ENCODE assay signal across 8 cellular contexts in the genomic region with DNA sequence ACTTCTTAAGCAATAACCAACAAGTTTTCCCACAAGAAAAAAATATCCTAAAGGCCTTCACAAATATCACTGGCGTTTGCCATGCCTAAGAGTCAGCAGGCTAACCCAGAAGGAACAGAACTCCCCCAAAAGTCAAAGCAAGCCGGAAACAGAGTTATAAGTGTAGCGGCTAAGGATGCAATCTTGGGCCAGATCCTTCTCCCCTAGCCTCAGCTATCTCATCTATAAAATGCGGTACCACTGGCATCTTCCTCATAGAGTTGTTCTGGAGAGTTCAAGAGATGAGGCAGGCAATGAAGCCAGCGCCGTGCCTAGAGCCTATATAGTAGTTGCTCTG. TPM values are rescaled to one million over a fixed set of nuclear protein-coding genes. Genes with fewer than 3 reads are reported as not detected.
DNase-seq lines count a peak whose midpoint lies in the region; ATAC-seq, FAIRE-seq and TF ChIP-seq lines count a peak whose summit lies in the region.

No MANE protein-coding gene starts in this region.

- BruUV-seq in PC-3 (replicated peaks; lab: Mats Ljungman, UMichigan), result no TSS peak

- peak overlapping the region; percentile 99 for H3K4me2 ChIP-seq in PC-3 (ENCODE audit: low read length)

- no peaks in the 10 kb centered on the region for H4K20me1 ChIP-seq in PC-3 (ENCODE audit: low read length)

- H3K9ac ChIP-seq in PC-3 (ENCODE audit: low read length), result peak overlapping the region; percentile 88

- H3K27me3 ChIP-seq in PC-3 (ENCODE audit: low read length) (no peaks in the 10 kb centered on the region), pancreas (no peaks in the 10 kb centered on the region)

- TF ChIP-seq CTCF in PC-3 (conservative IDR thresholded peaks at IDR 0.05; ENCODE audit: low read depth, low read length), result no peak
- TF ChIP-seq CTCF in pancreas (IDR thresholded peaks at IDR 0.05), result no peak

- H3K27ac ChIP-seq in PC-3 (ENCODE audit: low read length) (no peak overlapping the region), epithelial cell of prostate (peak overlapping the region; percentile 33), pancreas (no peak overlapping the region)

- 6 to 10% methylated on average over 6 of the region's 6 CpGs for WGBS in pancreas, 2 donors

- CTCF ChIA-PET in PC-3 (lab: Charles Lee), result no interaction called here

- H3K36me3 ChIP-seq in PC-3 (ENCODE audit: low read depth, low read length) (no peaks in the 10 kb centered on the region), pancreas (peaks cover 0 to 2% (median 1%) of the 10 kb centered on the region in 3 donors)

- H3K9me2 ChIP-seq in PC-3 (replicated peaks; ENCODE audit: low read length), result no peaks in the 10 kb centered on the region

- H3K4me3 ChIP-seq in PC-3 (ENCODE audit: low read length) (peak overlapping the region; percentile 93), pancreas (peak overlapping the region; percentile 40 to 95 (median 58))

- ATAC-seq in PC-3, result no peak
- no peak for ATAC-seq in pancreas
- no peak for ATAC-seq in HG03432 (IDR thresholded peaks at IDR 0.05; ENCODE audit: unreplicated experiment)
- no peak for ATAC-seq in esophagus mucosa
- ATAC-seq in HG02981 (IDR thresholded peaks at IDR 0.05; ENCODE audit: unreplicated experiment), result no peak

- H3K9me3 ChIP-seq in PC-3 (ENCODE audit: low read length) (no peaks in the 10 kb centered on the region), pancreas (no peaks in the 10 kb centered on the region)

- DNase-seq in EH (ENCODE audit: low read depth), result peak; percentile 33
- no peak for DNase-seq in PC-3
- no peak for DNase-seq in epithelial cell of prostate (ENCODE audit: low read depth, low spot score)
- DNase-seq in pancreas, result no peak
- no peak for DNase-seq in posterior vena cava (ENCODE audit: low spot score)

- H2AFZ ChIP-seq in PC-3 (ENCODE audit: low read length), result peak overlapping the region; percentile 74; the same call in 1 of the 2 replicates

- POLR2A ChIA-PET in PC-3 (lab: Charles Lee; ENCODE audit: unreplicated experiment), result no interaction called here

- H3K79me2 ChIP-seq in PC-3 (ENCODE audit: low read length), result peaks cover 31% of the 10 kb centered on the region

- H3K4me1 ChIP-seq in PC-3 (ENCODE audit: insufficient read depth, low read length) (peaks cover 20% of the 10 kb centered on the region; the same call in 1 of the 2 replicates), pancreas (peaks cover 7 to 11% (median 10%) of the 10 kb centered on the region in 3 donors)

- FAIRE-seq in pancreas (lab: Jason Lieb, UNC), result no peak

- intact Hi-C loops in PC-3 (cut with micrococcal nuclease) (no loop called here), pancreas (cut with DNase I) (no loop called here), posterior vena cava (cut with DNase I) (no loop called here)

- H3F3A ChIP-seq in PC-3 (ENCODE audit: low read length, unreplicated experiment), result no peaks in the 10 kb centered on the region

RNA-seq across cellular contexts. Expression of gene DPM2, which starts 0.6 kb away (rescaled TPM):
- total RNA-seq in PC-3 (2014; rRNA removed) (32.0 and 33.0 TPM in 2 replicates), pancreas (10 to 100 TPM; 19.6 to 34.9 (median 25.5) TPM), esophagus mucosa (25.7 TPM), posterior vena cava (10 to 100 TPM; 22.8 to 23.6 TPM)
- 10 to 100 TPM; 39.0 to 56.8 TPM for polyA plus RNA-seq in pancreas

RNA-seq across cellular contexts. Expression of gene PIP5KL1, which starts 6.4 kb away (rescaled TPM):
- total RNA-seq in PC-3 (2014; rRNA removed) (5.1 and 5.4 TPM in 2 replicates), pancreas (1 to 10 TPM; 1.0 to 2.2 (median 1.2) TPM), esophagus mucosa (4.3 TPM), posterior vena cava (1 to 10 TPM; 1.2 to 1.3 TPM)
- polyA plus RNA-seq in pancreas, result 1 to 10 TPM in 1 of 2 donors, under 1 TPM in 1; 0.80 to 2.5 TPM

RNA-seq across cellular contexts. Expression of gene ST6GALNAC4, which starts 20.2 kb away (rescaled TPM):
- 26.9 and 27.8 TPM in 2 replicates for total RNA-seq in PC-3 (2014; rRNA removed)
- 10 to 100 TPM; 25.9 to 66.6 (median 41.3) TPM for total RNA-seq in pancreas
- polyA plus RNA-seq in pancreas, result 10 to 100 TPM; 22.2 to 27.7 TPM
- 11.4 TPM for total RNA-seq in esophagus mucosa
- total RNA-seq in posterior vena cava, result 10 to 100 TPM; 27.7 to 32.7 TPM

RNA-seq across cellular contexts. Expression of gene ST6GALNAC6, which starts 37.6 kb away (rescaled TPM):
- total RNA-seq in PC-3 (2014; rRNA removed), result 8.5 and 14.5 TPM in 2 replicates
- total RNA-seq in pancreas, result 10 to 100 TPM; 20.7 to 31.1 (median 26.0) TPM
- polyA plus RNA-seq in pancreas, result 10 to 100 TPM; 30.6 to 35.7 TPM
- total RNA-seq in esophagus mucosa, result 13.0 TPM
- 100 to 1,000 TPM in 1 of 2 donors, 10 to 100 TPM in 1; 74.8 to 102 TPM for total RNA-seq in posterior vena cava

RNA-seq across cellular contexts. Expression of gene EEIG1, which starts 43.8 kb away (rescaled TPM):
- total RNA-seq in PC-3 (2014; rRNA removed), result 10.8 and 26.1 TPM in 2 replicates
- 10 to 100 TPM; 47.7 to 85.4 (median 69.1) TPM for total RNA-seq in pancreas
- polyA plus RNA-seq in pancreas, result 10 to 100 TPM; 25.4 to 56.5 TPM
- total RNA-seq in esophagus mucosa, result 108 TPM
- total RNA-seq in posterior vena cava, result 10 to 100 TPM; 54.3 to 56.9 TPM
